Comparison of ENCODE assay signal across 8 cellular contexts in genomic region chr1:150579955-150580642, GRCh38. TPM values are rescaled to one million over a fixed set of nuclear protein-coding genes. Genes with fewer than 3 reads are reported as not detected.
A peak's percentile ranks its signal among the peaks of the same experiment; 100 is the strongest.
DNase-seq lines count a peak whose midpoint lies in the region; ATAC-seq and TF ChIP-seq lines count a peak whose summit lies in the region.

No MANE protein-coding gene starts in this region.

- H3K27ac ChIP-seq in SJSA1: peak overlapping the region; percentile 98
- peak overlapping the region; percentile 95 to 99 (median 97) for H3K27ac ChIP-seq in sigmoid colon

- H3K4me1 ChIP-seq in SJSA1 (replicated peaks) (peaks cover 28% of the 10 kb centered on the region), sigmoid colon (peaks cover 4 to 37% (median 23%) of the 10 kb centered on the region in 4 donors)

- intact Hi-C loops in sigmoid colon (cut with DNase I): loop anchor here (1.0 to 5.0 kb wide), 2 partner anchors 19 to 32 kb away; no protein-coding TSS in a partner anchor

- WGBS in sigmoid colon, 2 donors: 67 to 73% methylated on average over 15 of the region's 15 CpGs

- H3K9me3 ChIP-seq in SJSA1 (replicated peaks) (no peaks in the 10 kb centered on the region), sigmoid colon (no peaks in the 10 kb centered on the region)

- ATAC-seq in GM19372 (IDR thresholded peaks at IDR 0.05; ENCODE audit: low read depth, unreplicated experiment) (peak; percentile 1), GM21515 (IDR thresholded peaks at IDR 0.05; ENCODE audit: unreplicated experiment) (no peak)

- TF ChIP-seq POLR2A in sigmoid colon (IDR thresholded peaks at IDR 0.05): no peak

- TF ChIP-seq CTCF in fibroblast of the aortic adventitia (IDR thresholded peaks at IDR 0.05; ENCODE audit: insufficient read depth, low read length) (no peak), sigmoid colon (IDR thresholded peaks at IDR 0.05) (no peak)

- H3K36me3 ChIP-seq in SJSA1 (peaks cover 43% of the 10 kb centered on the region), sigmoid colon (peaks cover 9 to 31% (median 15%) of the 10 kb centered on the region in 4 donors)

- DNase-seq in SJSA1 (ENCODE audit: low read depth in 1 of 2, low spot score in 2 of 2) (no peak), fibroblast of the aortic adventitia (ENCODE audit: low read depth) (no peak), sigmoid colon (peak; percentile 59), NOMO-1 (lab: John Stamatoyannopoulos, UW; ENCODE audit: unreplicated experiment in 2 of 2) (no peak), NCI-H2227 (lab: John Stamatoyannopoulos, UW; ENCODE audit: unreplicated experiment) (no peak)
- no peak for DNase-seq in effector CD8-positive, alpha-beta T cell (lab: John Stamatoyannopoulos, UW)

- peak overlapping the region; percentile 96 for H3K4me3 ChIP-seq in SJSA1
- peak overlapping the region; percentile 58 for H3K4me3 ChIP-seq in fibroblast of the aortic adventitia (ENCODE audit: low read depth, low read length)
- peak overlapping the region; percentile 33 to 96 (median 84) for H3K4me3 ChIP-seq in sigmoid colon

- H3K27me3 ChIP-seq in SJSA1 (replicated peaks): no peaks in the 10 kb centered on the region
- H3K27me3 ChIP-seq in sigmoid colon: no peaks in the 10 kb centered on the region

- TF ChIP-seq EP300 in sigmoid colon (IDR thresholded peaks at IDR 0.05): no peak

RNA-seq across cellular contexts. Expression of gene MCL1, which starts 0.7 kb away (rescaled TPM):
- 183 and 225 TPM in 2 replicates for total RNA-seq in SJSA1 (2014; rRNA removed; shearing (Covaris generic))
- 130 and 212 TPM in 2 replicates for total RNA-seq in fibroblast of the aortic adventitia (ENCODE audit: low replicate concordance)
- 100 to 1,000 TPM; 159 to 352 (median 212) TPM for total RNA-seq in sigmoid colon
- 100 to 1,000 TPM; 119 to 194 (median 153) TPM for polyA plus RNA-seq in sigmoid colon

RNA-seq across cellular contexts. Expression of gene ADAMTSL4, which starts 30.9 kb away (rescaled TPM):
- 0.42 TPM in 1 of 2 replicates, not detected in the other for total RNA-seq in SJSA1 (2014; rRNA removed; shearing (Covaris generic))
- 11.9 and 13.0 TPM in 2 replicates for total RNA-seq in fibroblast of the aortic adventitia (ENCODE audit: low replicate concordance)
- total RNA-seq in sigmoid colon: 10 to 100 TPM; 14.6 to 36.0 (median 24.3) TPM
- 10 to 100 TPM in 1 of 3 donors, 1 to 10 TPM in 2; 2.1 to 14.0 (median 4.8) TPM for polyA plus RNA-seq in sigmoid colon

RNA-seq across cellular contexts. Expression of gene ENSA, which starts 49.3 kb away (rescaled TPM):
- total RNA-seq in SJSA1 (2014; rRNA removed; shearing (Covaris generic)): 121 and 160 TPM in 2 replicates
- total RNA-seq in fibroblast of the aortic adventitia (ENCODE audit: low replicate concordance) (82.1 and 156 TPM in 2 replicates), sigmoid colon (100 to 1,000 TPM; 114 to 150 (median 129) TPM)
- polyA plus RNA-seq in sigmoid colon: 100 to 1,000 TPM; 181 to 242 (median 217) TPM
